In genomic region chr4:16516796-16517413, GRCh38 we compare ENCODE assay signal across 9 cellular contexts.
A peak's percentile ranks its signal among the peaks of the same experiment; 100 is the strongest.
DNase-seq lines count a peak whose midpoint lies in the region; ATAC-seq, FAIRE-seq and TF ChIP-seq lines count a peak whose summit lies in the region.
"Had no signal": no experiment of that assay in that cellular context is flagged by ENCODE, and none has a peak within 500 bp of the region (broad histone marks: within the 10 kb centered on the region; RNA-seq: fewer than 3 reads in every experiment).

No MANE protein-coding gene starts in this region.

- H3K36me3 ChIP-seq in brain microvascular endothelial cell (replicated peaks) = no peaks in the 10 kb centered on the region

- in situ Hi-C loops in brain microvascular endothelial cell (cut with HindIII; ENCODE audit: low pct_ligation_motif_present, low sequenced_read_pairs) = no loop called here

- no peak overlapping the region for H3K27ac ChIP-seq in brain microvascular endothelial cell

- H3K27me3 ChIP-seq in brain microvascular endothelial cell (replicated peaks) = no peaks in the 10 kb centered on the region

- no peak overlapping the region for H3K4me3 ChIP-seq in brain microvascular endothelial cell (ENCODE audit: low read depth, low read length)

- intact Hi-C loops in Right ventricle myocardium inferior (cut with DNase I) = no loop called here
- intact Hi-C loops in cardiac septum (cut with DNase I) = loop anchor here (10.0 kb wide), 1 partner anchor 808 kb away; no protein-coding TSS in a partner anchor

- FAIRE-seq in urothelium cell line (lab: Jason Lieb, UNC) = no peak

- DNase-seq in Right ventricle myocardium inferior (ENCODE audit: missing footprints) (no peak), cardiac septum (ENCODE audit: low spot score) (no peak), brain microvascular endothelial cell (peak; percentile 67), left lobe of liver (ENCODE audit: low spot score) (no peak), urothelium cell line (ENCODE audit: low spot score) (no peak)
- DNase-seq: stimulated activated CD4-positive, alpha-beta T cell treated with anti-CD3 and anti-CD28 coated beads, Interleukin-15, amount 100 ng/mL, for 24 hours had no signal

- peak; percentile 51 for TF ChIP-seq CTCF in brain microvascular endothelial cell (IDR thresholded peaks at IDR 0.05; ENCODE audit: low read depth, low read length, missing control alignments)

- ATAC-seq in Right ventricle myocardium inferior = peak; percentile 6
- ATAC-seq in left lobe of liver = peak; percentile 77
- ATAC-seq in HG02884 (IDR thresholded peaks at IDR 0.05; ENCODE audit: unreplicated experiment) = no peak
- ATAC-seq in HG02885 (IDR thresholded peaks at IDR 0.05; ENCODE audit: poor library complexity, unreplicated experiment) = no peak
- no peak for ATAC-seq in GM21390 (IDR thresholded peaks at IDR 0.05; ENCODE audit: unreplicated experiment)

Comparison
In these comparisons a context has a peak if more than half of its experiments do, and no peak if none do; other contexts are left out.
1. ATAC-seq: peak in Right ventricle myocardium inferior (single experiment) and left lobe of liver (single experiment); none in HG02884 (single experiment), HG02885 (single experiment) and GM21390 (single experiment).